Comparison of ENCODE assay signal across 8 cellular contexts in genomic region chr5:164475339-164475977, GRCh38.
A peak's percentile ranks its signal among the peaks of the same experiment; 100 is the strongest.
DNase-seq lines count a peak whose midpoint lies in the region; ATAC-seq and TF ChIP-seq lines count a peak whose summit lies in the region.

No MANE protein-coding gene starts in this region.

- TF ChIP-seq POLR2A in upper lobe of left lung (IDR thresholded peaks at IDR 0.05): no peak

- no peaks in the 10 kb centered on the region for H3K36me3 ChIP-seq in upper lobe of left lung

- no peak for ATAC-seq in GM19395 (IDR thresholded peaks at IDR 0.05; ENCODE audit: unreplicated experiment)
- ATAC-seq in upper lobe of left lung (ENCODE audit: low FRiP score in 2 of 2): no peak
- no peak for ATAC-seq in HG03521 (IDR thresholded peaks at IDR 0.05; ENCODE audit: unreplicated experiment)

- TF ChIP-seq EP300 in upper lobe of left lung (IDR thresholded peaks at IDR 0.05): no peak

- no peak overlapping the region for H3K27ac ChIP-seq in upper lobe of left lung

- H3K4me3 ChIP-seq in upper lobe of left lung: no peak overlapping the region

- 69 to 70% methylated on average over 3 of the region's 3 CpGs for WGBS in upper lobe of left lung, 2 donors

- H3K4me1 ChIP-seq in upper lobe of left lung: peaks cover 0 to 6% (median 0%) of the 10 kb centered on the region in 4 donors

- DNase-seq in M059J (ENCODE audit: low read depth) (peak; percentile 2), cerebellum (ENCODE audit: low spot score) (peak; percentile 2), myocyte (ENCODE audit: low read depth) (peak; percentile 32), superior temporal gyrus (ENCODE audit: extremely low spot score) (no peak), upper lobe of left lung (no peak)

- TF ChIP-seq CTCF in GM12872 (IDR thresholded peaks at IDR 0.05; ENCODE audit: insufficient read depth, low read depth, low read length) (peak; percentile 47; the same call in 1 of the 3 replicates), upper lobe of left lung (IDR thresholded peaks at IDR 0.05) (peak in 3 of 6 experiments; percentile 41 to 46 (median 46))

- no peaks in the 10 kb centered on the region for H3K27me3 ChIP-seq in upper lobe of left lung

- H3K9me3 ChIP-seq in upper lobe of left lung: no peaks in the 10 kb centered on the region

Comparison
In these comparisons a context has a peak if more than half of its experiments do, and no peak if none do; other contexts are left out.
1. DNase-seq: peak in M059J (single experiment), cerebellum (single experiment) and myocyte (single experiment); none in superior temporal gyrus (single experiment) and upper lobe of left lung (0 of 2).